Comparison of ENCODE assay signal across 9 cellular contexts in genomic region chr5:152271420-152271819, GRCh38.
A peak's percentile ranks its signal among the peaks of the same experiment; 100 is the strongest.
DNase-seq lines count a peak whose midpoint lies in the region; ATAC-seq and TF ChIP-seq lines count a peak whose summit lies in the region.
"Had no signal": no experiment of that assay in that cellular context is flagged by ENCODE, and none has a peak within 500 bp of the region (broad histone marks: within the 10 kb centered on the region; RNA-seq: fewer than 3 reads in every experiment).

No MANE protein-coding gene starts in this region.

- H3K27me3 Mint-ChIP-seq in nephron (ENCODE audit: low read depth), result no peaks in the 10 kb centered on the region
- H3K27me3 Mint-ChIP-seq: dendritic cell treated with granulocyte-macrophage colony-stimulating factor and Interleukin-4, amounts not matched to agents 40 ng/mL and 50 ng/mL, for 4 days had no signal

- ATAC-seq in GM21447 (IDR thresholded peaks at IDR 0.05; ENCODE audit: unreplicated experiment), result no peak
- ATAC-seq in GM21390 (IDR thresholded peaks at IDR 0.05; ENCODE audit: unreplicated experiment), result no peak
- ATAC-seq in GM19023 (IDR thresholded peaks at IDR 0.05; ENCODE audit: unreplicated experiment), result no peak

- H3K27me3 ChIP-seq in esophagus muscularis mucosa, result no peaks in the 10 kb centered on the region

- peaks cover 5% of the 10 kb centered on the region for H3K4me1 Mint-ChIP-seq in nephron

- intact Hi-C loops in esophagus muscularis mucosa (cut with DNase I), result no loop called here

- H3K27ac Mint-ChIP-seq in nephron, result no peak overlapping the region
- H3K27ac Mint-ChIP-seq: dendritic cell treated with granulocyte-macrophage colony-stimulating factor and Interleukin-4, amounts not matched to agents 40 ng/mL and 50 ng/mL, for 4 days had no signal

- H3K4me3 Mint-ChIP-seq in nephron, result no peak overlapping the region
- H3K4me3 Mint-ChIP-seq: dendritic cell treated with granulocyte-macrophage colony-stimulating factor and Interleukin-4, amounts not matched to agents 40 ng/mL and 50 ng/mL, for 4 days had no signal

- TF ChIP-seq POLR2A in esophagus muscularis mucosa (IDR thresholded peaks at IDR 0.05; ENCODE audit: low read depth), result no peak

- DNase-seq in ELR (ENCODE audit: low read depth) (peak; percentile 15), LoVo (ENCODE audit: low spot score) (peak; percentile 7), astrocyte of the spinal cord (ENCODE audit: low read depth, low spot score) (peak; percentile 4), esophagus muscularis mucosa (ENCODE audit: extremely low spot score) (no peak)

- 58% methylated on average over 5 of the region's 5 CpGs for WGBS in esophagus muscularis mucosa

- H3K36me3 Mint-ChIP-seq in nephron (ENCODE audit: low read depth), result no peaks in the 10 kb centered on the region

- in situ Hi-C loops in astrocyte of the spinal cord (cut with HindIII; ENCODE audit: low sequenced_read_pairs), result no loop called here

- TF ChIP-seq CTCF in astrocyte of the spinal cord (IDR thresholded peaks at IDR 0.05; ENCODE audit: low read depth, low read length) (peak; percentile 16), nephron (IDR thresholded peaks at IDR 0.05; ENCODE audit: unreplicated experiment in 3 of 3) (peak; percentile 21 to 40 (median 22)), esophagus muscularis mucosa (IDR thresholded peaks at IDR 0.05) (no peak)

- H3K36me3 ChIP-seq in esophagus muscularis mucosa, result no peaks in the 10 kb centered on the region

- peaks cover 0 to 7% (median 4%) of the 10 kb centered on the region in 4 donors for H3K4me1 ChIP-seq in esophagus muscularis mucosa

- no peaks in the 10 kb centered on the region for H3K9me3 Mint-ChIP-seq in nephron
- H3K9me3 Mint-ChIP-seq: dendritic cell treated with granulocyte-macrophage colony-stimulating factor and Interleukin-4, amounts not matched to agents 40 ng/mL and 50 ng/mL, for 4 days had no signal

- no peak for TF ChIP-seq EP300 in esophagus muscularis mucosa (IDR thresholded peaks at IDR 0.05)

- no peak overlapping the region for H3K27ac ChIP-seq in esophagus muscularis mucosa (replicated peaks in 1 of 4)

- H3K4me3 ChIP-seq in astrocyte of the spinal cord (ENCODE audit: low read depth, low read length) (no peak overlapping the region), esophagus muscularis mucosa (no peak overlapping the region)

- no peaks in the 10 kb centered on the region for H3K9me3 ChIP-seq in esophagus muscularis mucosa

Comparison
In these comparisons a context has a peak if more than half of its experiments do, and no peak if none do; other contexts are left out.
1. CTCF ChIP-seq: peak in astrocyte of the spinal cord (single experiment) and nephron (3 of 3); none in esophagus muscularis mucosa (0 of 3).